In the genomic region with DNA sequence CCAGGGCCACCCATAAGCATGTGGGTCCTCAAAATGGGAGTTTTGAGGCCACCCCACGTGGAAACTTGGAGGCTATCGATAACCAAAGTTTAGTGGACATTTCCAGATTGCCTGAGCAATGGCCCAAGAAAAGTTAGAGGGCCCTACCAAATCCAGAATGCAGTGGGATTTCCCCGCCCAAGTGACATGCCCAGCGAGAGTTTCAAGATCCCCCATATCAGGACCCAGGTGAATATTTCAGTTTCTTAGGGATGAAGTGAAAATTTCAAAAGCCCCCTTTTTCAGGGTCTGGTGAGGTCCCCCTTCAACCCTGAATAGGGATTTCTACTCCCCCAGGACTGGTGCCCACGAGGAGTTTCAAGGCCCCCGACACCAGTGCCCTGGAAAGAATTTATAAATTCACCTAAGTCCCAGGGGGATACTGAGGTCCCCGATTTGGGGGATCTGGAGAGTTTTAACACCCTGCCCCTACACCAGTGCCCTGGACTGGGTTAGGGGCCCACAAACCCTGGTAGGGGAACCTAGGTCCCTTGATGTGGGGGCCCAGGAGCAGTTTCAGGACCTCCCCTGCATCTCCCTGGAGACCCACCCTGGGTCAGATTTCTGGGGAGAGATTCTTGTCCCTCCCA, we compare ENCODE assay signal across 8 cellular contexts. TPM values are rescaled to one million over a fixed set of nuclear protein-coding genes. Genes with fewer than 3 reads are reported as not detected.
A peak's percentile ranks its signal among the peaks of the same experiment; 100 is the strongest.
DNase-seq lines count a peak whose midpoint lies in the region; FAIRE-seq and TF ChIP-seq lines count a peak whose summit lies in the region.

No MANE protein-coding gene starts in this region.

- FAIRE-seq in GM19239 (lab: Jason Lieb, UNC): peak; percentile 79

- peak overlapping the region; percentile 77 to 99 (median 80) for H3K27ac Mint-ChIP-seq in IgD-negative memory B cell
- no peak overlapping the region for H3K27ac Mint-ChIP-seq in HFFc6

- H3K9me3 Mint-ChIP-seq in IgD-negative memory B cell (no peaks in the 10 kb centered on the region), HFFc6 (no peaks in the 10 kb centered on the region)

- peak overlapping the region; percentile 73 for H3K4me3 ChIP-seq in effector memory CD4-positive, alpha-beta T cell (ENCODE audit: insufficient read depth, low read depth, low read length, poor library complexity, severe bottlenecking)
- peak overlapping the region; percentile 65 to 78 (median 72) for H3K4me3 ChIP-seq in skeletal muscle tissue (ENCODE audit: low read length in 3 of 3)

- peak overlapping the region; percentile 61 to 76 (median 64) for H3K9ac ChIP-seq in skeletal muscle tissue (ENCODE audit: low read depth in 1 of 3, low read length in 3 of 3)

- H3K4me1 ChIP-seq in effector memory CD4-positive, alpha-beta T cell (ENCODE audit: control insufficient read depth, insufficient read depth, low read length, poor library complexity, severe bottlenecking): peaks cover 27% of the 10 kb centered on the region
- H3K4me1 ChIP-seq in skeletal muscle tissue (ENCODE audit: control insufficient read depth in 3 of 3, insufficient read depth in 3 of 3, low read length in 3 of 3): peaks cover 5 to 19% (median 11%) of the 10 kb centered on the region in 3 donors

- H3K36me3 ChIP-seq in effector memory CD4-positive, alpha-beta T cell (ENCODE audit: control insufficient read depth, insufficient read depth, low read length): peaks cover 4% of the 10 kb centered on the region
- no peaks in the 10 kb centered on the region for H3K36me3 ChIP-seq in skeletal muscle tissue (ENCODE audit: control insufficient read depth in 3 of 3, insufficient read depth in 3 of 3, low read length in 3 of 3)

- no peaks in the 10 kb centered on the region for H3K27me3 ChIP-seq in effector memory CD4-positive, alpha-beta T cell (replicated peaks; ENCODE audit: control insufficient read depth, insufficient read depth, low read length, poor library complexity, severe bottlenecking)
- H3K27me3 ChIP-seq in skeletal muscle tissue (ENCODE audit: control insufficient read depth in 3 of 3, insufficient read depth in 3 of 3, low read length in 3 of 3): peaks cover 0 to 8% (median 0%) of the 10 kb centered on the region in 3 donors

- no peak for TF ChIP-seq CTCF in HFFc6 (IDR thresholded peaks at IDR 0.05)

- H3K9me3 ChIP-seq in effector memory CD4-positive, alpha-beta T cell (ENCODE audit: control insufficient read depth, low read length): no peaks in the 10 kb centered on the region
- H3K9me3 ChIP-seq in skeletal muscle tissue (ENCODE audit: control insufficient read depth in 3 of 3, low read length in 3 of 3): no peaks in the 10 kb centered on the region

- no peaks in the 10 kb centered on the region for H3K27me3 Mint-ChIP-seq in IgD-negative memory B cell
- peaks cover 7% of the 10 kb centered on the region for H3K27me3 Mint-ChIP-seq in HFFc6 (ENCODE audit: insufficient read depth)

- DNase-seq in GM19239 (ENCODE audit: insufficient read length, low spot score) (no peak), HFFc6 (no peak), amniotic stem cell (lab: John Stamatoyannopoulos, UW) (no peak), germinal center (ENCODE audit: low spot score) (no peak), HK-2 (ENCODE audit: unreplicated experiment) (no peak)
- no peak for DNase-seq in effector memory CD4-positive, alpha-beta T cell

- H3K36me3 Mint-ChIP-seq in IgD-negative memory B cell (no peaks in the 10 kb centered on the region), HFFc6 (ENCODE audit: low read depth) (no peaks in the 10 kb centered on the region)

- H3K4me1 Mint-ChIP-seq in IgD-negative memory B cell: peaks cover 22 to 24% (median 23%) of the 10 kb centered on the region in 3 donors
- peaks cover 6% of the 10 kb centered on the region; the same call in 1 of the 2 replicates for H3K4me1 Mint-ChIP-seq in HFFc6 (ENCODE audit: low read depth)

- H3K27ac ChIP-seq in effector memory CD4-positive, alpha-beta T cell (ENCODE audit: insufficient read depth, low read length, poor library complexity, severe bottlenecking): peak overlapping the region; percentile 78
- peak overlapping the region; percentile 71 for H3K27ac ChIP-seq in skeletal muscle tissue (ENCODE audit: low read depth, low read length)

- H3K4me3 Mint-ChIP-seq in IgD-negative memory B cell (peak overlapping the region; percentile 92 to 99 (median 93)), HFFc6 (no peak overlapping the region)

RNA-seq across cellular contexts. Expression of a gene that starts 0.7 kb away (rescaled TPM):
- 162 TPM for polyA plus RNA-seq in IgD-negative memory B cell
- total RNA-seq in skeletal muscle tissue: 11.5 TPM
- total RNA-seq in HFFc6 (2021; fragmentation: NEBNext Ultra II Directional; extraction: Animal tissue kit (Norgen Biotek cat#: 25700)): under 1 TPM in 3 of 6 experiments, not detected in 3; 0.21 to 0.59 (median 0.34) TPM

RNA-seq across cellular contexts. Expression of a gene that starts 10.7 kb away (rescaled TPM):
- not detected for polyA plus RNA-seq in IgD-negative memory B cell
- not detected for total RNA-seq in skeletal muscle tissue
- not detected for total RNA-seq in HFFc6 (2021; fragmentation: NEBNext Ultra II Directional; extraction: Animal tissue kit (Norgen Biotek cat#: 25700))

RNA-seq across cellular contexts. Expression of a gene that starts 15.1 kb away (rescaled TPM):
- 22.2 TPM for polyA plus RNA-seq in IgD-negative memory B cell
- 21.9 TPM for total RNA-seq in skeletal muscle tissue
- total RNA-seq in HFFc6 (2021; fragmentation: NEBNext Ultra II Directional; extraction: Animal tissue kit (Norgen Biotek cat#: 25700)): 10 to 100 TPM; 45.2 to 49.2 (median 47.2) TPM

RNA-seq across cellular contexts. Expression of a gene that starts 27.6 kb away (rescaled TPM):
- polyA plus RNA-seq in IgD-negative memory B cell: not detected
- 12.5 TPM for total RNA-seq in skeletal muscle tissue
- total RNA-seq in HFFc6 (2021; fragmentation: NEBNext Ultra II Directional; extraction: Animal tissue kit (Norgen Biotek cat#: 25700)): not detected

RNA-seq across cellular contexts. Expression of a gene that starts 43.7 kb away (rescaled TPM):
- polyA plus RNA-seq in IgD-negative memory B cell: not detected
- 0.52 TPM for total RNA-seq in skeletal muscle tissue
- not detected for total RNA-seq in HFFc6 (2021; fragmentation: NEBNext Ultra II Directional; extraction: Animal tissue kit (Norgen Biotek cat#: 25700))
